ENCODE assay signal across 17 cellular contexts in the genomic region with DNA sequence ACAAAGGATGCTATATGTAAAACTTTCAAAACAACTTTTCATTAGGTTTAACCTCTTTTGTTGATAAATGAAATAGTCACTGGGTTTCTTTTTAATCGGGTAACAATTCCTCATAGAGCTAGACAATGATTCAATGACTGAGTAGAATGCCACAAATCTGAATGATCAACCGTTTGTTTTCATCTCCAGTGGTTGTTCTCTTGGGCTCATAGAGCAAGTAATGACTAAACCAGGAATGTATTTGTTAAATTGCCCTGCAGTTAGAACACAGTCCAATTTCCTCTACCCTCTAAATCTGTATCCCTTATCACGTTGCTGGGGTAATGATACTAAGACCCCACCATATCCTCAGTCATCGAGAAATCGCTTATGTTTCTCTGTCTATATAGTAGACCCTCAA. TPM values are rescaled to one million over a fixed set of nuclear protein-coding genes. Genes with fewer than 3 reads are reported as not detected.
"Had no signal": no experiment of that assay in that cellular context is flagged by ENCODE, and none has a peak within 500 bp of the region (broad histone marks: within the 10 kb centered on the region; RNA-seq: fewer than 3 reads in every experiment).

No MANE protein-coding gene starts in this region.

- H3K4me3 Mint-ChIP-seq: activated naive CD4-positive, alpha-beta T cell treated with anti-CD3 and anti-CD28 coated beads, Interleukin-2, amount 10 ng/mL, durations not matched to agents 7 days and 5 days; neural progenitor cell; stimulated activated naive CD8-positive, alpha-beta T cell treated with anti-CD3 and anti-CD28 coated beads, Interleukin-15, amount 100 ng/mL, for 72 hours; WTC11 had no signal

- DNase-seq: activated CD4-positive, alpha-beta T cell treated with anti-CD3 and anti-CD28 coated beads for 48 hours; activated CD8-positive, alpha-beta memory T cell treated with anti-CD3 and anti-CD28 coated beads for 24 hours; activated naive CD4-positive, alpha-beta T cell treated with anti-CD3 and anti-CD28 coated beads, Interleukin-2, amount 10 ng/mL, durations not matched to agents 7 days and 5 days; activated T-cell treated with anti-CD3 and anti-CD28 coated beads for 4 hours; gastrocnemius medialis; left ventricle myocardium superior; pancreas; stimulated activated CD4-positive, alpha-beta T cell treated with anti-CD3 and anti-CD28 coated beads, Interleukin-4, amount 100 ng/mL, for 4 hours; stimulated activated naive CD8-positive, alpha-beta T cell treated with anti-CD3 and anti-CD28 coated beads, Interleukin-15, amount 100 ng/mL, for 72 hours had no signal

- ATAC-seq: gastrocnemius medialis; left ventricle myocardium superior; pancreas; stimulated activated naive CD8-positive, alpha-beta T cell treated with anti-CD3 and anti-CD28 coated beads, Interleukin-15, amount 100 ng/mL, for 72 hours; WTC11 had no signal

- H3K9me3 Mint-ChIP-seq: activated naive CD4-positive, alpha-beta T cell treated with anti-CD3 and anti-CD28 coated beads, Interleukin-2, amount 10 ng/mL, durations not matched to agents 7 days and 5 days; activated T-helper 2 cell treated with anti-CD3 and anti-CD28 coated beads, Interferon-gamma antibody, Interleukin-2, Interleukin-4, amounts not matched to agents 10 μg/mL and 5 μg/mL and 100 μg/mL, durations not matched to agents 14 hours and 24 hours and 36 hours; neural progenitor cell; stimulated activated naive CD8-positive, alpha-beta T cell treated with anti-CD3 and anti-CD28 coated beads, Interleukin-15, amount 100 ng/mL, for 72 hours; WTC11 had no signal

- H3K9me3 ChIP-seq: esophagus muscularis mucosa, gastrocnemius medialis, pancreas, thoracic aorta had no signal

- H3K27me3 ChIP-seq: esophagus muscularis mucosa, gastrocnemius medialis, pancreas had no signal

- H3K4me1 ChIP-seq: gastrocnemius medialis, neural progenitor cell, pancreas had no signal

- H3K27ac ChIP-seq: esophagus muscularis mucosa, gastrocnemius medialis, neural progenitor cell, pancreas, skin epidermis, thoracic aorta had no signal

- H3K36me3 Mint-ChIP-seq: activated naive CD4-positive, alpha-beta T cell treated with anti-CD3 and anti-CD28 coated beads, Interleukin-2, amount 10 ng/mL, durations not matched to agents 7 days and 5 days; neural progenitor cell; WTC11 had no signal

- H3K27ac Mint-ChIP-seq: activated naive CD4-positive, alpha-beta T cell treated with anti-CD3 and anti-CD28 coated beads, Interleukin-2, amount 10 ng/mL, durations not matched to agents 7 days and 5 days; activated T-helper 2 cell treated with anti-CD3 and anti-CD28 coated beads, Interferon-gamma antibody, Interleukin-2, Interleukin-4, amounts not matched to agents 10 μg/mL and 5 μg/mL and 100 μg/mL, durations not matched to agents 14 hours and 24 hours and 36 hours; neural progenitor cell; stimulated activated naive CD8-positive, alpha-beta T cell treated with anti-CD3 and anti-CD28 coated beads, Interleukin-15, amount 100 ng/mL, for 72 hours; WTC11 had no signal

- H3K4me3 ChIP-seq: esophagus muscularis mucosa, gastrocnemius medialis, neural progenitor cell, pancreas, skin epidermis, thoracic aorta had no signal

RNA-seq across cellular contexts. Expression of gene CNNM1, which starts 40.0 kb away (rescaled TPM):
- total RNA-seq: bronchial epithelial cell, gastrocnemius medialis, myocyte had no signal
